1 cellular context compared by ENCODE assay signal in the genomic region with DNA sequence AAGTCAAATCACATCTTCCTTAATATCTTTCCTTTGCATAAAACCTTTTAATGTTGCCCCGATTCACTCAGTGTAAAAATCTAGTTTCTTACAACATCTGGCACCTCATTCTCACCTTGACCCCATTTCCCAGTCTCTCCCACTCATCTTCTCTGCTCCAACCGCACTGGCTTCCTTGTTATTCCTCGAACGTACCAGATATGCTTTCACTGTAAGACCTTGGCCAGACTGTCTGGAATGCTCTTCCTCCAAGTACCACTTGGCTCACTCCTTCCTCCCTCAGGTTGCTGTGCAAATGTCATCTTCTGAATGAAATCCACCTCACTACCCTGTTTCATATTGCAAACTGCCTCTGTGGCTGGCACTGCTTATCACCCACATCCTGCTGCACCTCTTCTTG.
TF ChIP-seq lines count a peak whose summit lies in the region.

No MANE protein-coding gene starts in this region.

TF ChIP-seq in H1, 55 proteins besides CTCF, POLR2A, EP300 and RAD21 (continued from another document):
- no peak for TF ChIP-seq RNF2 (IDR thresholded peaks at IDR 0.05; ENCODE audit: borderline replicate concordance, low read depth, low read length, missing control alignments, poor library complexity, severe bottlenecking)
